ENCODE assay signal across 7 cellular contexts in the genomic region with DNA sequence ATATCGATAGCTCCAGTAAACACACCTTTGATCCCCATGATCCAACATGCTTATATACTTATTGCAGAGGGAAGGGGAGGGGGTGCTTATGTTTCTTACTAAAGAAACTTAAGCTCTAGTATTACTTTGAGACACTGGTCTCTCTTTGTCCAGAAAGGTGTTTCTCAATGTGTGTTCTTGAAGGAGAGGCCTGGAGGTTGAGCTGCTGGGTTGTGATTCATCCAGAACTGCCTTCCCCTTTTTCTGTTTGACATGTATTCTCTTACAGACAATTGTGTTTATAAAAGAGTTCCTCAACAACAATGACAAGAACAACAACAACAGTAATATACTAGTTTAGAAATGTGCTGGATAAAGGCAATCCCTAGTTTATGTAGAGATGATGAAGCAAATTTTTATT.
"Had no signal": no experiment of that assay in that cellular context is flagged by ENCODE, and none has a peak within 500 bp of the region (broad histone marks: within the 10 kb centered on the region; RNA-seq: fewer than 3 reads in every experiment).

No MANE protein-coding gene starts in this region.

- H3K4me3 ChIP-seq: GM23338 had no signal

- DNase-seq: H9, HCEC 1CT, KBM-7 had no signal

- FAIRE-seq: H1, H54, HepG2 had no signal
